Comparison of ENCODE assay signal across 11 cellular contexts in genomic region chr13:71274923-71275593, GRCh38.
A peak's percentile ranks its signal among the peaks of the same experiment; 100 is the strongest.
DNase-seq lines count a peak whose midpoint lies in the region; ATAC-seq lines count a peak whose summit lies in the region.
"Had no signal": no experiment of that assay in that cellular context is flagged by ENCODE, and none has a peak within 500 bp of the region (broad histone marks: within the 10 kb centered on the region; RNA-seq: fewer than 3 reads in every experiment).

No MANE protein-coding gene starts in this region.

- CTCF ChIA-PET in activated CD8-positive, alpha-beta T cell treated with anti-CD3 and anti-CD28 coated beads, Interleukin-2, amount 10 ng/mL, durations not matched to agents 7 days and 5 days (lab: Charles Lee): interaction anchor here (0.8 kb wide), 1 partner anchor 22 kb away, joined by 3 read pairs; no protein-coding TSS in a partner anchor

- no peaks in the 10 kb centered on the region for H3K36me3 Mint-ChIP-seq in activated CD8-positive, alpha-beta T cell treated with anti-CD3 and anti-CD28 coated beads, Interleukin-2, amount 10 ng/mL, durations not matched to agents 7 days and 5 days (ENCODE audit: low read depth)

- ATAC-seq in GM19035 (IDR thresholded peaks at IDR 0.05; ENCODE audit: unreplicated experiment) (peak; percentile 87), HG02588 (IDR thresholded peaks at IDR 0.05; ENCODE audit: unreplicated experiment) (peak; percentile 88), HG03354 (IDR thresholded peaks at IDR 0.05; ENCODE audit: poor library complexity, severe bottlenecking, unreplicated experiment) (peak; percentile 77)
- no peak for ATAC-seq in activated CD8-positive, alpha-beta T cell treated with anti-CD3 and anti-CD28 coated beads, Interleukin-2, amount 10 ng/mL, durations not matched to agents 7 days and 5 days
- ATAC-seq: left colon had no signal

- no peaks in the 10 kb centered on the region for H3K4me1 Mint-ChIP-seq in activated CD8-positive, alpha-beta T cell treated with anti-CD3 and anti-CD28 coated beads, Interleukin-2, amount 10 ng/mL, durations not matched to agents 7 days and 5 days (ENCODE audit: low read depth)

- DNase-seq in left kidney (ENCODE audit: low read depth, low spot score): peak; percentile 32
- DNase-seq in NCI-H2196 (lab: John Stamatoyannopoulos, UW; ENCODE audit: unreplicated experiment): no peak
- DNase-seq in activated CD8-positive, alpha-beta T cell treated with anti-CD3 and anti-CD28 coated beads, Interleukin-2, amount 10 ng/mL, durations not matched to agents 7 days and 5 days: no peak
- no peak for DNase-seq in SKM-1 treated with dmso at 0.1 percent for 144 hours (lab: John Stamatoyannopoulos, UW; ENCODE audit: unreplicated experiment)
- DNase-seq: DMS53; left colon; stimulated activated CD4-positive, alpha-beta T cell treated with anti-CD3 and anti-CD28 coated beads, Interleukin-2, amount 100 ng/mL, for 48 hours had no signal

- POLR2A ChIA-PET in activated CD8-positive, alpha-beta T cell treated with anti-CD3 and anti-CD28 coated beads, Interleukin-2, amount 10 ng/mL, durations not matched to agents 7 days and 5 days (lab: Charles Lee): no interaction called here

- H3K27ac Mint-ChIP-seq in activated CD8-positive, alpha-beta T cell treated with anti-CD3 and anti-CD28 coated beads, Interleukin-2, amount 10 ng/mL, durations not matched to agents 7 days and 5 days: no peak overlapping the region
- H3K27ac Mint-ChIP-seq: activated T-helper 1 cell treated with anti-CD3 and anti-CD28 coated beads, Interleukin-12 subunit alpha, Interleukin-12 subunit beta, Interleukin-2, Interleukin-4 antibody, amounts not matched to agents 30 ng/mL and 10 ng/mL and 1 ng/mL, durations not matched to agents 14 hours and 24 hours and 36 hours had no signal

- no peak overlapping the region for H3K4me3 Mint-ChIP-seq in activated CD8-positive, alpha-beta T cell treated with anti-CD3 and anti-CD28 coated beads, Interleukin-2, amount 10 ng/mL, durations not matched to agents 7 days and 5 days
- H3K4me3 Mint-ChIP-seq: activated T-helper 1 cell treated with anti-CD3 and anti-CD28 coated beads, Interleukin-12 subunit alpha, Interleukin-12 subunit beta, Interleukin-2, Interleukin-4 antibody, amounts not matched to agents 30 ng/mL and 10 ng/mL and 1 ng/mL, durations not matched to agents 14 hours and 24 hours and 36 hours had no signal

- H3K9me3 Mint-ChIP-seq in activated CD8-positive, alpha-beta T cell treated with anti-CD3 and anti-CD28 coated beads, Interleukin-2, amount 10 ng/mL, durations not matched to agents 7 days and 5 days (ENCODE audit: insufficient read depth): no peaks in the 10 kb centered on the region
- H3K9me3 Mint-ChIP-seq: activated T-helper 1 cell treated with anti-CD3 and anti-CD28 coated beads, Interleukin-12 subunit alpha, Interleukin-12 subunit beta, Interleukin-2, Interleukin-4 antibody, amounts not matched to agents 30 ng/mL and 10 ng/mL and 1 ng/mL, durations not matched to agents 14 hours and 24 hours and 36 hours had no signal

- no peaks in the 10 kb centered on the region for H3K27me3 Mint-ChIP-seq in activated CD8-positive, alpha-beta T cell treated with anti-CD3 and anti-CD28 coated beads, Interleukin-2, amount 10 ng/mL, durations not matched to agents 7 days and 5 days (ENCODE audit: low read depth)
